30 cellular contexts compared by ENCODE assay signal in the genomic region with DNA sequence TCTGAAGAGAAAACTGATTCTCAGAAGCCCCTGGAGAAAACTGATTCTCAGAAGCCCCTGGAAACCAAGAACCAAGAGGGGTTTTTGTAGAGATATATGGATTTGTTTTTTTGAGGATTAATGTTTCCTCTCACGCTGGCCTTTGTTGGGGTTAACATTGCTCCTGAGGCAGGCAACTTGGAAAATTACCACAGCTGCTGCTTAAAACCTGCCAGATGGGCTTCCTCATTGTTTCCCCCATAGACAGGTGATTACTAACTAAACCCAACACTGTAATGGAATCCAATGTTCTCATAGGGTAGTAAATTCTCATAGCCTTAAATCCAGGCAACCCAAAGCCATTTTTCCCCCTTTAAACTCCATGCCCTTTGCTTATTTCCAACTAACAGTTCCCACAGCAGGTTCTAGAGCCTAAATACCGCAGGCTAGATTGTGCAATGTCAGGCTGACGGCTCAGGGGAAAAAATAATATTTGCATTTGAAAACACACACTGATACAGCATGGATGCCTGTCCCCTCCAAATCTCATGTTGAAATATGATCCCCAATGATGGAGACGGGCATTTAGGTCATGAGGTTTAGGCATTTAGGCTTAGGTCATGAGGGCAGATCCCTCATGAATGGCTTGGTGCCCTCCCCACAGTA.
"Had no signal": no experiment of that assay in that cellular context is flagged by ENCODE, and none has a peak within 500 bp of the region (broad histone marks: within the 10 kb centered on the region; RNA-seq: fewer than 3 reads in every experiment).

No MANE protein-coding gene starts in this region.

- H3K4me1 ChIP-seq: adrenal gland, colonic mucosa, esophagus muscularis mucosa, gastrocnemius medialis, lower lobe of right lung, psoas muscle, right atrium auricular region, upper lobe of right lung had no signal

- H3K36me3 Mint-ChIP-seq: activated CD8-positive, alpha-beta memory T cell treated with anti-CD3 and anti-CD28 coated beads, Interleukin-2, amount 10 ng/mL, durations not matched to agents 7 days and 5 days; activated naive CD8-positive, alpha-beta T cell; natural killer cell had no signal

- H3K9me3 ChIP-seq: adrenal gland, ascending aorta, colonic mucosa, esophagus muscularis mucosa, gastrocnemius medialis, lower lobe of right lung, neutrophil, ovary, psoas muscle, right atrium auricular region, thyroid gland, upper lobe of right lung had no signal

- H3K36me3 ChIP-seq: adrenal gland, ascending aorta, brain microvascular endothelial cell, colonic mucosa, esophagus muscularis mucosa, gastrocnemius medialis, heart left ventricle, lower lobe of right lung, neutrophil, ovary, right atrium auricular region, thyroid gland, upper lobe of right lung had no signal

- H3K27me3 ChIP-seq: adrenal gland, ascending aorta, brain microvascular endothelial cell, colonic mucosa, esophagus muscularis mucosa, gastrocnemius medialis, neutrophil, ovary, right atrium auricular region, thyroid gland, upper lobe of right lung had no signal

- H3K4me3 ChIP-seq: adrenal gland, ascending aorta, colonic mucosa, dorsolateral prefrontal cortex, esophagus muscularis mucosa, gastrocnemius medialis, heart left ventricle, lower lobe of right lung, ovary, psoas muscle, right atrium auricular region, skin epidermis, thyroid gland, upper lobe of right lung had no signal

- H3K4me3 Mint-ChIP-seq: activated CD4-positive, alpha-beta T cell treated with anti-CD3 and anti-CD28 coated beads, Interleukin-2, amount 10 ng/mL, durations not matched to agents 24 days and 14 days; activated CD8-positive, alpha-beta memory T cell treated with anti-CD3 and anti-CD28 coated beads, Interleukin-2, amount 10 ng/mL, durations not matched to agents 7 days and 5 days; activated CD8-positive, alpha-beta T cell treated with anti-CD3 and anti-CD28 coated beads for 36 hours; activated naive CD8-positive, alpha-beta T cell; activated T-helper 1 cell treated with anti-CD3 and anti-CD28 coated beads, Interleukin-12 subunit alpha, Interleukin-12 subunit beta, Interleukin-2, Interleukin-4 antibody, amounts not matched to agents 30 ng/mL and 10 ng/mL and 1 ng/mL, durations not matched to agents 14 hours and 24 hours and 36 hours; natural killer cell; stimulated activated naive CD8-positive, alpha-beta T cell treated with anti-CD3 and anti-CD28 coated beads, Interleukin-15, Interleukin-2, amounts not matched to agents 100 ng/mL and 50 ng/mL, for 24 hours; T-helper 1 cell treated with Interleukin-12 subunit alpha and Interleukin-12 subunit beta and Interleukin-4 antibody, amounts not matched to agents 30 μg/mL and 1 μg/mL, for 36 hours had no signal

- H3K27ac Mint-ChIP-seq: activated CD4-positive, alpha-beta T cell treated with anti-CD3 and anti-CD28 coated beads, Interleukin-2, amount 10 ng/mL, durations not matched to agents 24 days and 14 days; activated CD8-positive, alpha-beta memory T cell treated with anti-CD3 and anti-CD28 coated beads, Interleukin-2, amount 10 ng/mL, durations not matched to agents 7 days and 5 days; activated CD8-positive, alpha-beta T cell treated with anti-CD3 and anti-CD28 coated beads for 36 hours; activated naive CD8-positive, alpha-beta T cell; activated T-helper 1 cell treated with anti-CD3 and anti-CD28 coated beads, Interleukin-12 subunit alpha, Interleukin-12 subunit beta, Interleukin-2, Interleukin-4 antibody, amounts not matched to agents 30 ng/mL and 10 ng/mL and 1 ng/mL, durations not matched to agents 14 hours and 24 hours and 36 hours; natural killer cell; stimulated activated naive CD8-positive, alpha-beta T cell treated with anti-CD3 and anti-CD28 coated beads, Interleukin-15, Interleukin-2, amounts not matched to agents 100 ng/mL and 50 ng/mL, for 24 hours; T-helper 1 cell treated with Interleukin-12 subunit alpha and Interleukin-12 subunit beta and Interleukin-4 antibody, amounts not matched to agents 30 μg/mL and 1 μg/mL, for 36 hours had no signal

- H3K4me1 Mint-ChIP-seq: activated CD4-positive, alpha-beta T cell treated with anti-CD3 and anti-CD28 coated beads, Interleukin-2, amount 10 ng/mL, durations not matched to agents 24 days and 14 days; activated CD8-positive, alpha-beta memory T cell treated with anti-CD3 and anti-CD28 coated beads, Interleukin-2, amount 10 ng/mL, durations not matched to agents 7 days and 5 days; natural killer cell had no signal

- H3K27ac ChIP-seq: adrenal gland, ascending aorta, brain microvascular endothelial cell, colonic mucosa, dorsolateral prefrontal cortex, esophagus muscularis mucosa, gastrocnemius medialis, heart left ventricle, lower lobe of right lung, neutrophil, ovary, psoas muscle, right atrium auricular region, skin epidermis, thyroid gland, upper lobe of right lung had no signal

- DNase-seq: activated CD4-positive, alpha-beta T cell treated with anti-CD3 and anti-CD28 coated beads, Interleukin-2, amount 10 ng/mL, durations not matched to agents 24 days and 14 days; activated CD8-positive, alpha-beta memory T cell treated with anti-CD3 and anti-CD28 coated beads, Interleukin-2, amount 10 ng/mL, durations not matched to agents 7 days and 5 days; activated CD8-positive, alpha-beta T cell treated with anti-CD3 and anti-CD28 coated beads for 36 hours; adrenal gland; brain microvascular endothelial cell; central memory CD4-positive, alpha-beta T cell; colonic mucosa; dorsolateral prefrontal cortex; gastrocnemius medialis; heart left ventricle; islet precursor cell; left cardiac atrium; lower lobe of right lung; natural killer cell; ovary; psoas muscle; stimulated activated CD4-positive, alpha-beta T cell treated with anti-CD3 and anti-CD28 coated beads, Interleukin-1b, Interleukin-23, amount 100 ng/mL, for 48 hours; substantia nigra; T1000; thyroid gland; upper lobe of right lung had no signal

- H3K9me3 Mint-ChIP-seq: activated CD4-positive, alpha-beta T cell treated with anti-CD3 and anti-CD28 coated beads, Interleukin-2, amount 10 ng/mL, durations not matched to agents 24 days and 14 days; activated CD8-positive, alpha-beta T cell treated with anti-CD3 and anti-CD28 coated beads for 36 hours; activated T-helper 1 cell treated with anti-CD3 and anti-CD28 coated beads, Interleukin-12 subunit alpha, Interleukin-12 subunit beta, Interleukin-2, Interleukin-4 antibody, amounts not matched to agents 30 ng/mL and 10 ng/mL and 1 ng/mL, durations not matched to agents 14 hours and 24 hours and 36 hours; natural killer cell; stimulated activated naive CD8-positive, alpha-beta T cell treated with anti-CD3 and anti-CD28 coated beads, Interleukin-15, Interleukin-2, amounts not matched to agents 100 ng/mL and 50 ng/mL, for 24 hours had no signal

- ATAC-seq: activated CD8-positive, alpha-beta memory T cell treated with anti-CD3 and anti-CD28 coated beads, Interleukin-2, amount 10 ng/mL, durations not matched to agents 7 days and 5 days; activated CD8-positive, alpha-beta T cell treated with anti-CD3 and anti-CD28 coated beads for 36 hours; gastrocnemius medialis; heart left ventricle; left cardiac atrium; lower lobe of right lung; natural killer cell; psoas muscle; upper lobe of right lung had no signal
